13 cellular contexts compared by ENCODE assay signal in genomic region chr14:68910540-68910939, GRCh38.
DNase-seq lines count a peak whose midpoint lies in the region; ATAC-seq, FAIRE-seq and TF ChIP-seq lines count a peak whose summit lies in the region.
"Had no signal": no experiment of that assay in that cellular context is flagged by ENCODE, and none has a peak within 500 bp of the region (broad histone marks: within the 10 kb centered on the region; RNA-seq: fewer than 3 reads in every experiment).

No MANE protein-coding gene starts in this region.

- peaks cover 95% of the 10 kb centered on the region for H4K20me1 ChIP-seq in astrocyte (ENCODE audit: insufficient read depth, low read length)

- H3K27ac ChIP-seq in astrocyte (ENCODE audit: low read depth, low read length), result peak overlapping the region; percentile 14

- peaks cover 13% of the 10 kb centered on the region for H3K4me1 ChIP-seq in astrocyte (ENCODE audit: insufficient read depth, low read length)

- H3K36me3 Mint-ChIP-seq in astrocyte (ENCODE audit: low read depth, unreplicated experiment), result peaks cover 54% of the 10 kb centered on the region
- H3K36me3 Mint-ChIP-seq in osteocyte (ENCODE audit: unreplicated experiment), result peaks cover 42% of the 10 kb centered on the region

- peak overlapping the region; percentile 17 for H3K9ac ChIP-seq in astrocyte (ENCODE audit: low read length)

- peak; percentile 41 for DNase-seq in Caki2 (ENCODE audit: low read depth)
- DNase-seq in NAMALWA (ENCODE audit: low spot score), result peak; percentile 1
- DNase-seq in astrocyte (ENCODE audit: low read depth), result no peak
- DNase-seq in osteocyte (ENCODE audit: extremely low spot score, unreplicated experiment), result no peak
- DNase-seq in DMS 273 treated with DMSO at 0.1 percent for 48 hours (lab: John Stamatoyannopoulos, UW), result no peak
- DNase-seq: CD4-positive, alpha-beta T cell; effector memory CD8-positive, alpha-beta T cell; left lung; NCI-H1092; NCI-H510A had no signal

- TF ChIP-seq CTCF in astrocyte (IDR thresholded peaks at IDR 0.05; ENCODE audit: insufficient read depth, low read depth, low read length) (no peak), osteocyte (IDR thresholded peaks at IDR 0.05) (no peak)

- H3K27ac Mint-ChIP-seq in astrocyte (ENCODE audit: unreplicated experiment), result peak overlapping the region; percentile 70
- H3K27ac Mint-ChIP-seq in osteocyte (ENCODE audit: unreplicated experiment), result peak overlapping the region; percentile 60
- H3K27ac Mint-ChIP-seq: CD4-positive, alpha-beta T cell had no signal

- H3K4me1 Mint-ChIP-seq in astrocyte (ENCODE audit: low read depth, unreplicated experiment) (peaks cover 65% of the 10 kb centered on the region), osteocyte (ENCODE audit: unreplicated experiment) (peaks cover 36% of the 10 kb centered on the region)

- ATAC-seq in HG03342 (IDR thresholded peaks at IDR 0.05; ENCODE audit: unreplicated experiment), result no peak
- no peak for ATAC-seq in GM19351 (IDR thresholded peaks at IDR 0.05; ENCODE audit: unreplicated experiment)
- no peak for ATAC-seq in HG03571 (IDR thresholded peaks at IDR 0.05; ENCODE audit: unreplicated experiment)
- ATAC-seq: effector memory CD8-positive, alpha-beta T cell; left lung had no signal

- H3K4me3 ChIP-seq in astrocyte (ENCODE audit: insufficient read depth, low read depth, low read length), result no peak overlapping the region
- H3K4me3 ChIP-seq: left lung had no signal

- H3K27me3 Mint-ChIP-seq in astrocyte (ENCODE audit: low read depth, unreplicated experiment) (no peaks in the 10 kb centered on the region), osteocyte (ENCODE audit: unreplicated experiment) (no peaks in the 10 kb centered on the region)
- H3K27me3 Mint-ChIP-seq: CD4-positive, alpha-beta T cell had no signal

- peaks cover 77% of the 10 kb centered on the region for H3K36me3 ChIP-seq in astrocyte (ENCODE audit: insufficient read depth, low read length)

- H3K4me3 Mint-ChIP-seq in astrocyte (ENCODE audit: unreplicated experiment), result peak overlapping the region; percentile 34
- no peak overlapping the region for H3K4me3 Mint-ChIP-seq in osteocyte (ENCODE audit: unreplicated experiment)
- H3K4me3 Mint-ChIP-seq: CD4-positive, alpha-beta T cell had no signal

- no peaks in the 10 kb centered on the region for H3K9me3 ChIP-seq in astrocyte (ENCODE audit: insufficient read depth, low read depth, low read length)
- H3K9me3 ChIP-seq: left lung had no signal

- H3K4me2 ChIP-seq in astrocyte (ENCODE audit: low read length), result no peak overlapping the region

- no peak overlapping the region for H2AFZ ChIP-seq in astrocyte (ENCODE audit: low read depth, low read length)

- no peak for FAIRE-seq in astrocyte (lab: Jason Lieb, UNC)

- no peaks in the 10 kb centered on the region for H3K9me3 Mint-ChIP-seq in astrocyte (ENCODE audit: unreplicated experiment)
- no peaks in the 10 kb centered on the region for H3K9me3 Mint-ChIP-seq in osteocyte (ENCODE audit: unreplicated experiment)
- H3K9me3 Mint-ChIP-seq: CD4-positive, alpha-beta T cell; effector memory CD8-positive, alpha-beta T cell had no signal

- H3K79me2 ChIP-seq in astrocyte (ENCODE audit: insufficient read depth, low read length), result peaks cover 93% of the 10 kb centered on the region

- in situ Hi-C loops in Caki2 (cut with HindIII; ENCODE audit: low pct_unique_long_range_greater_than_20kb, low sequenced_read_pairs), result no loop called here

- no peaks in the 10 kb centered on the region for H3K27me3 ChIP-seq in astrocyte (ENCODE audit: insufficient read depth, low read length)
- H3K27me3 ChIP-seq: left lung had no signal

Comparison
In these comparisons a context has a peak if more than half of its experiments do, and no peak if none do; other contexts are left out.
1. DNase-seq: peak in Caki2 (single experiment) and NAMALWA (single experiment); none in astrocyte (single experiment), osteocyte (single experiment) and DMS 273 treated with DMSO at 0.1 percent for 48 hours (single experiment).